ENCODE assay signal across 15 cellular contexts in genomic region chr7:21293771-21294170, GRCh38.
"Had no signal": no experiment of that assay in that cellular context is flagged by ENCODE, and none has a peak within 500 bp of the region (broad histone marks: within the 10 kb centered on the region; RNA-seq: fewer than 3 reads in every experiment).

No MANE protein-coding gene starts in this region.

- H3K36me3 ChIP-seq: cardiac muscle cell, ovary, upper lobe of right lung had no signal

- H3K9me3 ChIP-seq: ovary, testis, upper lobe of right lung had no signal

- ATAC-seq: esophagus mucosa; stimulated activated naive CD8-positive, alpha-beta T cell treated with anti-CD3 and anti-CD28 coated beads, Interleukin-15, amount 100 ng/mL, for 72 hours; upper lobe of right lung had no signal

- H3K4me1 ChIP-seq: testis, upper lobe of right lung had no signal

- H3K4me3 ChIP-seq: cardiac muscle cell, lung, ovary, testis, upper lobe of right lung had no signal

- FAIRE-seq: colon, endometrium, islet of Langerhans had no signal

- H3K27ac ChIP-seq: cardiac muscle cell, ovary, testis, upper lobe of right lung had no signal

- H3K27me3 ChIP-seq: cardiac muscle cell, testis, upper lobe of right lung had no signal

- DNase-seq: activated CD4-positive, alpha-beta T cell treated with anti-CD3 and anti-CD28 coated beads for 1 hour; activated CD4-positive, alpha-beta T cell treated with anti-CD3 and anti-CD28 coated beads, Interleukin-2, amount 50 U/mL, for 48 hours; activated naive CD4-positive, alpha-beta T cell treated with anti-CD3 and anti-CD28 coated beads, Interleukin-2, amount 10 ng/mL, durations not matched to agents 7 days and 5 days; activated T-cell treated with anti-CD3 and anti-CD28 coated beads, Interleukin-2, amount 50 U/mL, for 1 hour; ovary; stimulated activated CD4-positive, alpha-beta T cell treated with anti-CD3 and anti-CD28 coated beads, Interleukin-1b, Interleukin-23, amount 100 ng/mL, for 48 hours; stimulated activated naive CD8-positive, alpha-beta T cell treated with anti-CD3 and anti-CD28 coated beads, Interleukin-15, amount 100 ng/mL, for 72 hours; testis; upper lobe of right lung had no signal
